24 cellular contexts compared by ENCODE assay signal in the genomic region with DNA sequence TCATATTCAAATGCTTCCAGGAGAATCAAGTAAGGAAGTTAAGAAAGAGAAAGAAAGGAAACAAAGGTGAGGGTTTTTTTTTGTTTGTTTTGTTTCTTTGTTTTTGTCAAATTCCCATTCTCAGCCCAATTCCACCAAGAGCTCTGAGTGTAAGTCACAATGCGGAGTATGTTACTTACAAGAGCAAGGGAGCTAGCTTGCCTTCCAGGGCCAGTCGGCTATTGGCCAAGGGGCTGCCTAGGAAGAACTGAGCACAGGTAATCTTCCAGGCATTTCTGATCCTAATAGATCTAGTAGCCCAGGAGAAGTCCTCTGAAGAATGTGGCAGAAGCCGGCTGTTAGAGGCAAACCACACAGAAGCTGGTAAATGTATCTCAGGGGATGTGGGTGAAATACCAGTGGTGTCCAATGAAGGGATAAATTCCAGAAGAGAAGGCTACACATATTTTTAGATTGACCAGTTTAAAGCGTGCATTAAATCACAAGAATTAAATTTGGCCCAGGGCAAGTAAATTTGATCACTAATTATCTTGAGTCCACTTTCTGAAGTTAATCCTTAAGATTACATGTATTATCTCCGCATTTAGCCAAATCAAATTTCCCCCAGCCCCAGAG.
DNase-seq lines count a peak whose midpoint lies in the region; ATAC-seq and TF ChIP-seq lines count a peak whose summit lies in the region.
"Had no signal": no experiment of that assay in that cellular context is flagged by ENCODE, and none has a peak within 500 bp of the region (broad histone marks: within the 10 kb centered on the region; RNA-seq: fewer than 3 reads in every experiment).

No MANE protein-coding gene starts in this region.

- no peak for TF ChIP-seq RAD21 in IMR-90 (IDR thresholded peaks at IDR 0.05; ENCODE audit: low read length)

- H2AFZ ChIP-seq in IMR-90 (replicated peaks; ENCODE audit: low read length, poor library complexity): peak overlapping the region; percentile 66

- peak overlapping the region; percentile 45; the same call in 1 of the 3 replicates for H2BK15ac ChIP-seq in IMR-90 (ENCODE audit: low read depth, low read length)

- no peak overlapping the region for H3K27ac Mint-ChIP-seq in activated CD4-positive, alpha-beta memory T cell treated with anti-CD3 and anti-CD28 coated beads, Interleukin-2, amount 10 ng/mL, durations not matched to agents 7 days and 5 days
- H3K27ac Mint-ChIP-seq: activated CD4-positive, alpha-beta T cell treated with anti-CD3 and anti-CD28 coated beads for 36 hours had no signal

- no peak overlapping the region for H3K23ac ChIP-seq in IMR-90 (ENCODE audit: low read depth, low read length)

- H3K36me3 ChIP-seq in IMR-90 (ENCODE audit: control insufficient read depth, insufficient read depth, low read length) (no peaks in the 10 kb centered on the region), heart left ventricle (no peaks in the 10 kb centered on the region)
- H3K36me3 ChIP-seq: right atrium auricular region, transverse colon had no signal

- no peak overlapping the region for H3K56ac ChIP-seq in IMR-90 (ENCODE audit: extremely low read depth, insufficient read depth, low read length)

- peak; percentile 49 for ATAC-seq in IMR-90 (ENCODE audit: low read depth)
- ATAC-seq in heart left ventricle: no peak
- ATAC-seq: activated CD4-positive, alpha-beta T cell treated with anti-CD3 and anti-CD28 coated beads for 36 hours; body of pancreas; K562; left cardiac atrium; stimulated activated naive CD8-positive, alpha-beta T cell treated with anti-CD3 and anti-CD28 coated beads, Interleukin-15, Interleukin-2, amounts not matched to agents 100 U/mL and 50 U/mL, for 24 hours had no signal

- H4K91ac ChIP-seq in IMR-90 (ENCODE audit: insufficient read depth, low read depth, low read length): no peak overlapping the region

- intact Hi-C loops in IMR-90 (cut with micrococcal nuclease): no loop called here
- intact Hi-C loops in heart left ventricle (cut with DNase I): no loop called here

- H3K4me3 ChIP-seq in IMR-90 (ENCODE audit: insufficient read depth, low read depth, low read length) (no peak overlapping the region), heart left ventricle (no peak overlapping the region)
- H3K4me3 ChIP-seq: body of pancreas, K562, right atrium auricular region, transverse colon had no signal

- no peaks in the 10 kb centered on the region for H3K27me3 Mint-ChIP-seq in activated CD4-positive, alpha-beta memory T cell treated with anti-CD3 and anti-CD28 coated beads, Interleukin-2, amount 10 ng/mL, durations not matched to agents 7 days and 5 days
- H3K27me3 Mint-ChIP-seq: activated CD4-positive, alpha-beta T cell treated with anti-CD3 and anti-CD28 coated beads for 36 hours had no signal

- dilution Hi-C loops in IMR-90 (cut with HindIII; ENCODE audit: low sequenced_read_pairs, unreplicated experiment): no loop called here

- H4K5ac ChIP-seq in IMR-90 (ENCODE audit: low read depth, low read length): peak overlapping the region; percentile 38; the same call in 1 of the 2 replicates

- H3K4me1 ChIP-seq in IMR-90 (ENCODE audit: control insufficient read depth, insufficient read depth, low read length) (peaks cover 4% of the 10 kb centered on the region; the same call in 1 of the 2 replicates), heart left ventricle (no peaks in the 10 kb centered on the region)
- H3K4me1 ChIP-seq: right atrium auricular region, transverse colon had no signal

- H2AK9ac ChIP-seq in IMR-90 (replicated peaks; ENCODE audit: low read depth, low read length, poor library complexity): no peak overlapping the region

- no peaks in the 10 kb centered on the region for H4K20me1 ChIP-seq in IMR-90 (ENCODE audit: insufficient read depth, low read length)

- 0 out of 2 replicates have a peak overlapping the region, but pooled peaks have one; percentile 60 for H3K18ac ChIP-seq in IMR-90 (ENCODE audit: low read depth, low read length)

- POLR2A ChIA-PET in IMR-90 (lab: Charles Lee; ENCODE audit: unreplicated experiment): no interaction called here
- POLR2A ChIA-PET in activated CD4-positive, alpha-beta memory T cell treated with anti-CD3 and anti-CD28 coated beads, Interleukin-2, amount 10 ng/mL, durations not matched to agents 7 days and 5 days (lab: Charles Lee): no interaction called here

- H3K4me1 Mint-ChIP-seq in activated CD4-positive, alpha-beta memory T cell treated with anti-CD3 and anti-CD28 coated beads, Interleukin-2, amount 10 ng/mL, durations not matched to agents 7 days and 5 days: no peaks in the 10 kb centered on the region
- H3K4me1 Mint-ChIP-seq: activated CD4-positive, alpha-beta T cell treated with anti-CD3 and anti-CD28 coated beads for 36 hours had no signal

- TF ChIP-seq CTCF in IMR-90 (conservative IDR thresholded peaks at IDR 0.05; ENCODE audit: low read depth, low read length) (no peak), heart left ventricle (IDR thresholded peaks at IDR 0.05) (no peak)

- CTCF ChIA-PET in IMR-90 (lab: Yijun Ruan, JAX): no interaction called here
- CTCF ChIA-PET in activated CD4-positive, alpha-beta memory T cell treated with anti-CD3 and anti-CD28 coated beads, Interleukin-2, amount 10 ng/mL, durations not matched to agents 7 days and 5 days (lab: Charles Lee): no interaction called here

- H3K4me3 Mint-ChIP-seq in activated CD4-positive, alpha-beta memory T cell treated with anti-CD3 and anti-CD28 coated beads, Interleukin-2, amount 10 ng/mL, durations not matched to agents 7 days and 5 days: no peak overlapping the region
- H3K4me3 Mint-ChIP-seq: activated CD4-positive, alpha-beta T cell treated with anti-CD3 and anti-CD28 coated beads for 36 hours had no signal

- no peak overlapping the region for H3K9ac ChIP-seq in IMR-90 (ENCODE audit: low read depth, low read length)

- no peaks in the 10 kb centered on the region; the same call in 1 of the 2 replicates for H3K9me3 ChIP-seq in IMR-90 (ENCODE audit: control insufficient read depth, insufficient read depth, low read length)
- H3K9me3 ChIP-seq in heart left ventricle: peaks cover 0 to 9% (median 0%) of the 10 kb centered on the region in 12 donors
- H3K9me3 ChIP-seq: body of pancreas, right atrium auricular region, transverse colon had no signal

- TF ChIP-seq POLR2A in IMR-90 (IDR thresholded peaks at IDR 0.05; ENCODE audit: low read depth, low read length) (no peak), heart left ventricle (IDR thresholded peaks at IDR 0.05) (no peak)

- H2BK5ac ChIP-seq in IMR-90 (ENCODE audit: low read depth, low read length, poor library complexity, severe bottlenecking): no peak overlapping the region

- H3K14ac ChIP-seq in IMR-90 (replicated peaks; ENCODE audit: low read depth, low read length): peak overlapping the region; percentile 37; the same call in 1 of the 2 replicates

- H3K4me2 ChIP-seq in IMR-90 (ENCODE audit: low read depth, low read length): no peak overlapping the region

- no peaks in the 10 kb centered on the region for H3K36me3 Mint-ChIP-seq in activated CD4-positive, alpha-beta memory T cell treated with anti-CD3 and anti-CD28 coated beads, Interleukin-2, amount 10 ng/mL, durations not matched to agents 7 days and 5 days (ENCODE audit: low read depth)

- H2BK120ac ChIP-seq in IMR-90 (ENCODE audit: low read depth, low read length): peak overlapping the region; percentile 69

- DNase-seq in Daoy (ENCODE audit: low read depth) (peak; percentile 8), IMR-90 (peak; percentile 18), dedifferentiated amniotic fluid mesenchymal stem cell (ENCODE audit: extremely low spot score) (peak; percentile 30), kidney tubule cell (ENCODE audit: low spot score) (peak; percentile 46), heart left ventricle (no peak), cerebellum (ENCODE audit: low spot score) (no peak)
- DNase-seq in activated CD4-positive, alpha-beta memory T cell treated with anti-CD3 and anti-CD28 coated beads, Interleukin-2, amount 10 ng/mL, durations not matched to agents 7 days and 5 days: no peak
- DNase-seq in NK-92 treated with Interleukin-12 subunit alpha and Interleukin-12 subunit beta, amount 100 ng/mL, for 24 hours (lab: John Stamatoyannopoulos, UW): no peak
- DNase-seq: ACHN; activated CD4-positive, alpha-beta T cell treated with anti-CD3 and anti-CD28 coated beads for 36 hours; activated CD8-positive, alpha-beta memory T cell treated with anti-CD3 and anti-CD28 coated beads, Interleukin-2, amount 50 U/mL, for 4 hours; activated naive CD4-positive, alpha-beta T cell treated with Interleukin-2 at 50 U/mL for 16 hours; body of pancreas; erythroblast; left cardiac atrium; midbrain; NCI-H1048; NCI-H526 treated with DMSO at 0.1 percent for 48 hours; OCI-M1; stimulated activated naive CD8-positive, alpha-beta T cell treated with anti-CD3 and anti-CD28 coated beads, Interleukin-15, Interleukin-2, amounts not matched to agents 100 U/mL and 50 U/mL, for 24 hours; T1000; transverse colon had no signal

- BruUV-seq in IMR-90 (replicated peaks; lab: Mats Ljungman, UMichigan): no TSS peak

- H3K4ac ChIP-seq in IMR-90 (ENCODE audit: low read depth, low read length): peak overlapping the region; percentile 31; the same call in 1 of the 2 replicates

- H3K27me3 ChIP-seq in IMR-90 (ENCODE audit: control insufficient read depth, insufficient read depth, low read length) (no peaks in the 10 kb centered on the region), heart left ventricle (no peaks in the 10 kb centered on the region)
- H3K27me3 ChIP-seq: body of pancreas, right atrium auricular region, transverse colon had no signal

- WGBS in IMR-90 (ENCODE audit: extremely low coverage in 2 of 2, insufficient read length in 1 of 2), 2 experiments: no CpG with 5 or more reads among the region's 5 CpGs
- WGBS in heart left ventricle, 4 donors: 75 to 79% (median 76%) methylated on average over 5 of the region's 5 CpGs

- H3K9me3 Mint-ChIP-seq in activated CD4-positive, alpha-beta memory T cell treated with anti-CD3 and anti-CD28 coated beads, Interleukin-2, amount 10 ng/mL, durations not matched to agents 7 days and 5 days: peaks cover 5% of the 10 kb centered on the region

- in situ Hi-C loops in IMR-90 (cut with MboI; ENCODE audit: low sequenced_read_pairs): no loop called here

- peak overlapping the region; percentile 63; the same call in 1 of the 2 replicates for H2AK5ac ChIP-seq in IMR-90 (ENCODE audit: low read depth, low read length)

- H4K8ac ChIP-seq in IMR-90 (ENCODE audit: low read depth in 2 of 2, low read length in 2 of 2): peak overlapping the region in 1 of 2 experiments; percentile 46; a peak in 1 of 4 replicates

- H3K9me1 ChIP-seq in IMR-90 (ENCODE audit: insufficient read depth, low read length): no peaks in the 10 kb centered on the region

- peak overlapping the region; percentile 89; the same call in 1 of the 2 replicates for H2BK20ac ChIP-seq in IMR-90 (ENCODE audit: low read depth, low read length)

- no peaks in the 10 kb centered on the region for H3K79me1 ChIP-seq in IMR-90 (ENCODE audit: low read depth in 1 of 2, low read length in 2 of 2)

- no peak overlapping the region for H3K27ac ChIP-seq in IMR-90 (ENCODE audit: insufficient read depth, low read length)
- no peak overlapping the region for H3K27ac ChIP-seq in heart left ventricle
- H3K27ac ChIP-seq: body of pancreas, right atrium auricular region, transverse colon had no signal

TF ChIP-seq in IMR-90, 13 proteins besides CTCF, POLR2A, EP300 and RAD21:
- no peak for TF ChIP-seq RCOR1 (IDR thresholded peaks at IDR 0.05; ENCODE audit: insufficient replicate concordance, low read length)

Comparison
In these comparisons a context has a peak if more than half of its experiments do, and no peak if none do; other contexts are left out.
1. DNase-seq: peak in Daoy (single experiment), IMR-90 (single experiment), dedifferentiated amniotic fluid mesenchymal stem cell (single experiment) and kidney tubule cell (single experiment); none in heart left ventricle (0 of 5), cerebellum (single experiment), activated CD4-positive, alpha-beta memory T cell treated with anti-CD3 and anti-CD28 coated beads, Interleukin-2, amount 10 ng/mL, durations not matched to agents 7 days and 5 days (single experiment) and NK-92 treated with Interleukin-12 subunit alpha and Interleukin-12 subunit beta, amount 100 ng/mL, for 24 hours (single experiment).